Comparison of ENCODE assay signal across 11 cellular contexts in genomic region chr6:161139766-161140553, GRCh38.
A peak's percentile ranks its signal among the peaks of the same experiment; 100 is the strongest.
DNase-seq lines count a peak whose midpoint lies in the region; TF ChIP-seq lines count a peak whose summit lies in the region.
"Had no signal": no experiment of that assay in that cellular context is flagged by ENCODE, and none has a peak within 500 bp of the region (broad histone marks: within the 10 kb centered on the region; RNA-seq: fewer than 3 reads in every experiment).

No MANE protein-coding gene starts in this region.

- no peaks in the 10 kb centered on the region for H3K27me3 ChIP-seq in BE2C
- no peaks in the 10 kb centered on the region for H3K27me3 ChIP-seq in Karpas-422 (ENCODE audit: low read length)
- H3K27me3 ChIP-seq in iPS-15b (ENCODE audit: control insufficient read depth, insufficient read depth, low read length): no peaks in the 10 kb centered on the region

- H3K9me3 ChIP-seq in BE2C: no peaks in the 10 kb centered on the region
- no peaks in the 10 kb centered on the region for H3K9me3 ChIP-seq in Karpas-422 (ENCODE audit: low read length)
- H3K9me3 ChIP-seq in iPS-15b (ENCODE audit: control insufficient read depth, insufficient read depth, low read length): no peaks in the 10 kb centered on the region

- H3K27ac ChIP-seq in Karpas-422 (ENCODE audit: low read length) (no peak overlapping the region), angular gyrus (ENCODE audit: low read depth, low read length) (peak overlapping the region; percentile 14)

- peaks cover 12% of the 10 kb centered on the region for H3K36me3 ChIP-seq in BE2C
- no peaks in the 10 kb centered on the region for H3K36me3 ChIP-seq in Karpas-422 (ENCODE audit: insufficient read depth, low read length)
- H3K36me3 ChIP-seq in iPS-15b (ENCODE audit: control insufficient read depth, insufficient read depth, low read length): peaks cover 15% of the 10 kb centered on the region

- no peak for TF ChIP-seq CTCF in BE2C (IDR thresholded peaks at IDR 0.05; ENCODE audit: low read depth, low read length)

- DNase-seq in BE2C (peak; percentile 49), Karpas-422 (peak; percentile 51), NCI-H2081 (lab: John Stamatoyannopoulos, UW) (no peak), D341Med (ENCODE audit: low spot score) (no peak), dedifferentiated amniotic fluid mesenchymal stem cell (ENCODE audit: extremely low spot score) (no peak)
- DNase-seq in stimulated activated CD4-positive, alpha-beta T cell treated with anti-CD3 and anti-CD28 coated beads, Interleukin-4, amount 100 ng/mL, for 4 hours: no peak
- DNase-seq: activated naive CD4-positive, alpha-beta T cell treated with Interleukin-2 at 50 U/mL for 16 hours; AML-193; dermis blood vessel endothelial cell had no signal

- no peak overlapping the region for H3K4me2 ChIP-seq in Karpas-422 (ENCODE audit: low read depth, low read length, poor library complexity, severe bottlenecking)

- no peaks in the 10 kb centered on the region for H3K79me2 ChIP-seq in Karpas-422 (ENCODE audit: low read length)

- H4K20me1 ChIP-seq in Karpas-422 (ENCODE audit: insufficient read depth, low read depth, low read length): no peaks in the 10 kb centered on the region

- H3K4me1 ChIP-seq in BE2C: no peaks in the 10 kb centered on the region
- peaks cover 28% of the 10 kb centered on the region for H3K4me1 ChIP-seq in Karpas-422 (ENCODE audit: low read length)
- H3K4me1 ChIP-seq in iPS-15b (ENCODE audit: control insufficient read depth, insufficient read depth, low read length): peaks cover 5% of the 10 kb centered on the region

- no peak overlapping the region for H2AFZ ChIP-seq in Karpas-422 (ENCODE audit: low read length)

- no peaks in the 10 kb centered on the region for H3K9me2 ChIP-seq in Karpas-422 (replicated peaks; ENCODE audit: insufficient read depth, low read length)

- H3K9ac ChIP-seq in Karpas-422 (ENCODE audit: low read length) (no peak overlapping the region), iPS-15b (ENCODE audit: low read depth, low read length) (peak overlapping the region; percentile 24)

- H3K4me3 ChIP-seq in BE2C (ENCODE audit: low read depth, low read length): no peak overlapping the region
- no peak overlapping the region for H3K4me3 ChIP-seq in Karpas-422 (ENCODE audit: low read length)
- no peak overlapping the region for H3K4me3 ChIP-seq in iPS-15b (ENCODE audit: low read depth, low read length)

Comparison
In these comparisons a context has a peak if more than half of its experiments do, and no peak if none do; other contexts are left out.
1. DNase-seq: peak in BE2C (single experiment) and Karpas-422 (single experiment); none in NCI-H2081 (0 of 2), D341Med (single experiment), dedifferentiated amniotic fluid mesenchymal stem cell (single experiment) and stimulated activated CD4-positive, alpha-beta T cell treated with anti-CD3 and anti-CD28 coated beads, Interleukin-4, amount 100 ng/mL, for 4 hours (0 of 2).